Comparison of ENCODE assay signal across 8 cellular contexts in the genomic region with DNA sequence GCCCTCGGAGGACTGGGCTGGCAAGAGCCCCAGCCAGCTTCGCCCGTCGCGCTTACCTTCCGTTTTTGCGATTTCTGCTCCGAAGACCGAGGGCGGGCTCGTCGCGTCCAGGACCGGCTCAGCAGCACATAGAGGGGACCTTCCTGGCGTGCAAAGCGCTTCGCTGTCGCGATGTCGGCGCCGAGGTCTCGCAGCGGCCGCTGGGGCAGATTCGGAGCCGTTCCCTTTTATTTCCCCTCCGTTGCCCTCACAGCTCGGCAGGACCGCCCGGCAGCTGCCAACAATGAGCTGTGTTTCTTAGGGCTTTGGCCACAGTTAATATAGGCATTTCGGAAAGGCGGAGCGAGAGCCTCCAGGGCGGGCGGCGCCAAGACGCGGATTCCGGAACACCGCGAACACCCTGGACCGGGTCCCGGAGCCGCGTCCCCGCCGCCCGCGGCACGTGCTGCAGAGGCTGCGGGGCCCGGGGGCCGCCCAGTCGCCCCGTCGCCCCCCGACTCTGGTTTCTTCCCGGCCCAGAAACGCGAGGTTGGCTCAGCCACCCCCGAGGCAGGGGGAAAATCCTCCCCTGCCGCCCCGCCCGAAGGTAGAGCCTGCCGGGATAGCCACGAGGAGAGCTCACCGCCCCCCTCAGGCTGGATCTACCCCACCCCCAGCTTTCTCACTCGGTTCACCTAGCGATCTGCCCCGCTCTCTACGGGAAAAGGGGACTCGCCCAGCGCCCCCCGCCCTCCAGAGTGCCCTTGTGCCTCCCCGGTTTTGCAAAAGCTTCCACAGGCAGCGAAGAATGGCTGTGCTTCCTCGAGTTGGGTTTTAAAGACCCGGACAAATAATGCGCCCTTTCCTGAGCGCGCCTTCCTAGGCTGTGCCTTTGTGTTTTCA. TPM values are rescaled to one million over a fixed set of nuclear protein-coding genes. Genes with fewer than 3 reads are reported as not detected.
DNase-seq lines count a peak whose midpoint lies in the region; TF ChIP-seq lines count a peak whose summit lies in the region.

A gene with protein sequence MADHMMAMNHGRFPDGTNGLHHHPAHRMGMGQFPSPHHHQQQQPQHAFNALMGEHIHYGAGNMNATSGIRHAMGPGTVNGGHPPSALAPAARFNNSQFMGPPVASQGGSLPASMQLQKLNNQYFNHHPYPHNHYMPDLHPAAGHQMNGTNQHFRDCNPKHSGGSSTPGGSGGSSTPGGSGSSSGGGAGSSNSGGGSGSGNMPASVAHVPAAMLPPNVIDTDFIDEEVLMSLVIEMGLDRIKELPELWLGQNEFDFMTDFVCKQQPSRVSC (minus strand): TSS at position 292 of the 882 bp plus-strand sequence. CDS start 704 bp downstream, outside the sequence.

- H3K27ac Mint-ChIP-seq in neural progenitor cell = peak within 1 kb of the TSS; percentile 100

- H3K4me1 ChIP-seq in neural progenitor cell (peaks cover 33% of the 10 kb centered on the region), stomach smooth muscle (ENCODE audit: control insufficient read depth, insufficient read depth, low read length) (peaks cover 17% of the 10 kb centered on the region)

- TF ChIP-seq CTCF in fibroblast of villous mesenchyme (IDR thresholded peaks at IDR 0.05; ENCODE audit: insufficient read depth, low read depth, low read length) (peak; percentile 8), neural progenitor cell (IDR thresholded peaks at IDR 0.05) (no peak)

- H3K27me3 ChIP-seq in H7 (ENCODE audit: control insufficient read depth, insufficient read depth, low read length) (no peaks in the 10 kb centered on the region), neural progenitor cell (no peaks in the 10 kb centered on the region), stomach smooth muscle (ENCODE audit: control insufficient read depth in 1 of 2, insufficient read depth in 2 of 2, low read length in 2 of 2) (no peaks in the 10 kb centered on the region)

- H3F3A ChIP-seq in neural progenitor cell (ENCODE audit: low read depth) = peaks cover 71% of the 10 kb centered on the region

- H3K27me3 Mint-ChIP-seq in neural progenitor cell (ENCODE audit: insufficient read depth, low read depth) = peaks cover 2% of the 10 kb centered on the region

- DNase-seq in ELR (ENCODE audit: low read depth) (peak; percentile 95), H7 (peak; percentile 89), M059J (ENCODE audit: low read depth) (peak; percentile 95), SIG-M5 (lab: John Stamatoyannopoulos, UW) (peak; percentile 58), activated gamma-delta T cell (lab: John Stamatoyannopoulos, UW) (peak; percentile 82), fibroblast of villous mesenchyme (ENCODE audit: low read depth) (peak; percentile 97), neural progenitor cell (ENCODE audit: low spot score) (peak; percentile 97)

- peak within 1 kb of the TSS; percentile 90 for H3K4me3 ChIP-seq in H7 (ENCODE audit: insufficient read depth, low read depth, low read length)
- peak within 1 kb of the TSS; percentile 98 for H3K4me3 ChIP-seq in fibroblast of villous mesenchyme (ENCODE audit: low read depth, low read length)
- peak within 1 kb of the TSS; percentile 96 for H3K4me3 ChIP-seq in neural progenitor cell
- peak within 1 kb of the TSS; percentile 96 to 99 for H3K4me3 ChIP-seq in stomach smooth muscle (ENCODE audit: low read length in 2 of 2)

- H3K9ac ChIP-seq in neural progenitor cell = peak within 1 kb of the TSS; percentile 80
- peak within 1 kb of the TSS; percentile 77 to 97 for H3K9ac ChIP-seq in stomach smooth muscle (ENCODE audit: low read length in 2 of 2)

- no peaks in the 10 kb centered on the region for H3K9me3 ChIP-seq in neural progenitor cell (ENCODE audit: low read depth)
- H3K9me3 ChIP-seq in stomach smooth muscle (ENCODE audit: control insufficient read depth in 2 of 2, low read length in 2 of 2) = no peaks in the 10 kb centered on the region

- peak within 1 kb of the TSS; percentile 100 for H3K4me3 Mint-ChIP-seq in neural progenitor cell

- H4K20me1 ChIP-seq in neural progenitor cell (ENCODE audit: low read depth) = peaks cover 46% of the 10 kb centered on the region

- peaks cover 39% of the 10 kb centered on the region for H3K4me1 Mint-ChIP-seq in neural progenitor cell

- H3K9me3 Mint-ChIP-seq in neural progenitor cell = peaks cover 6% of the 10 kb centered on the region

- peaks cover 28% of the 10 kb centered on the region for H3K36me3 Mint-ChIP-seq in neural progenitor cell

- H3K27ac ChIP-seq in neural progenitor cell (peak within 1 kb of the TSS; percentile 98), stomach smooth muscle (ENCODE audit: low read length) (peak within 1 kb of the TSS; percentile 97)

- H2AFZ ChIP-seq in neural progenitor cell (replicated peaks) = peak within 1 kb of the TSS; percentile 89

- H3K4me2 ChIP-seq in neural progenitor cell = peak within 1 kb of the TSS; percentile 95

- H3K36me3 ChIP-seq in H7 (replicated peaks; ENCODE audit: control insufficient read depth, insufficient read depth, low read length) (no peaks in the 10 kb centered on the region; the same call in 1 of the 2 replicates), neural progenitor cell (peaks cover 17% of the 10 kb centered on the region), stomach smooth muscle (ENCODE audit: control insufficient read depth in 2 of 2, insufficient read depth in 2 of 2, low read length in 2 of 2) (peaks cover 4 to 20% of the 10 kb centered on the region in 2 donors)

- peaks cover 65% of the 10 kb centered on the region for H3K79me2 ChIP-seq in neural progenitor cell (ENCODE audit: low read depth)

RNA-seq across cellular contexts. Expression of the gene that starts here (rescaled TPM):
- 42.5 and 44.9 TPM in 2 replicates for total RNA-seq in H7 (2014; rRNA removed; shearing (Covaris generic))
- 273 and 282 TPM in 2 replicates for total RNA-seq in M059J (2014; rRNA removed; shearing (Covaris generic))
- total RNA-seq in fibroblast of villous mesenchyme (297 and 793 TPM in 2 replicates), neural progenitor cell (ENCODE audit: low replicate concordance) (215 and 222 TPM in 2 replicates)

Comparison
In these comparisons a context has a peak if more than half of its experiments do, and no peak if none do; other contexts are left out.
1. Peak in every context shown above with its lines: DNase-seq, H3K4me3 ChIP-seq and H3K27ac ChIP-seq.